In genomic region chrX:119647552-119648420, GRCh38 we compare ENCODE assay signal across 8 cellular contexts. TPM values are rescaled to one million over a fixed set of nuclear protein-coding genes. Genes with fewer than 3 reads are reported as not detected.
A peak's percentile ranks its signal among the peaks of the same experiment; 100 is the strongest.
DNase-seq lines count a peak whose midpoint lies in the region; ATAC-seq and TF ChIP-seq lines count a peak whose summit lies in the region.

No MANE protein-coding gene starts in this region.

- no peak overlapping the region for H3K4me3 Mint-ChIP-seq in GM23338
- H3K4me3 Mint-ChIP-seq in osteocyte (ENCODE audit: unreplicated experiment): no peak overlapping the region

- no peak overlapping the region for H3K4me3 ChIP-seq in PC-9
- H3K4me3 ChIP-seq in GM23338: no peak overlapping the region

- H3K27ac Mint-ChIP-seq in GM23338 (no peak overlapping the region), osteocyte (ENCODE audit: unreplicated experiment) (no peak overlapping the region)

- H3K4me1 Mint-ChIP-seq in GM23338 (no peaks in the 10 kb centered on the region), osteocyte (ENCODE audit: unreplicated experiment) (no peaks in the 10 kb centered on the region)

- H3K4me2 ChIP-seq in PC-9 (no peak overlapping the region), GM23338 (no peak overlapping the region)

- H3K36me3 Mint-ChIP-seq in GM23338 (ENCODE audit: low read depth): peaks cover 11% of the 10 kb centered on the region; the same call in 2 of the 3 replicates
- H3K36me3 Mint-ChIP-seq in osteocyte (ENCODE audit: unreplicated experiment): peaks cover 17% of the 10 kb centered on the region

- H3K4me1 ChIP-seq in PC-9 (replicated peaks; ENCODE audit: insufficient read depth) (no peaks in the 10 kb centered on the region), GM23338 (ENCODE audit: insufficient read depth) (no peaks in the 10 kb centered on the region)

- H3K27ac ChIP-seq in PC-9 (no peak overlapping the region), GM23338 (ENCODE audit: low read depth) (no peak overlapping the region)

- POLR2A ChIA-PET in PC-9 (lab: Charles Lee; ENCODE audit: unreplicated experiment): interaction anchor here (0.6 kb wide), 1 partner anchor 145 kb away, joined by 13 read pairs; no protein-coding TSS in a partner anchor

- H3K9me3 Mint-ChIP-seq in GM23338 (no peaks in the 10 kb centered on the region), osteocyte (ENCODE audit: unreplicated experiment) (peaks cover 9% of the 10 kb centered on the region)

- H2AFZ ChIP-seq in PC-9 (no peak overlapping the region), GM23338 (no peak overlapping the region)

- H3K27me3 ChIP-seq in PC-9 (ENCODE audit: insufficient read depth, low read depth): no peaks in the 10 kb centered on the region
- H3K27me3 ChIP-seq in GM23338 (ENCODE audit: insufficient read depth): no peaks in the 10 kb centered on the region

- H4K20me1 ChIP-seq in PC-9 (ENCODE audit: insufficient read depth) (no peaks in the 10 kb centered on the region), GM23338 (replicated peaks; ENCODE audit: insufficient read depth) (no peaks in the 10 kb centered on the region)

- no TSS peak for BruUV-seq in PC-9 (replicated peaks; lab: Mats Ljungman, UMichigan)

- intact Hi-C loops in PC-9 (cut with micrococcal nuclease; ENCODE audit: unreplicated experiment): no loop called here

- CTCF ChIA-PET in PC-9 (lab: Charles Lee): no interaction called here

- H3K79me2 ChIP-seq in PC-9 (ENCODE audit: low read depth): no peaks in the 10 kb centered on the region
- H3K79me2 ChIP-seq in GM23338 (replicated peaks; ENCODE audit: insufficient read depth): no peaks in the 10 kb centered on the region

- no peak for TF ChIP-seq CTCF in PC-9 (conservative IDR thresholded peaks at IDR 0.05)
- TF ChIP-seq CTCF in GM23338 (conservative IDR thresholded peaks at IDR 0.05; ENCODE audit: low read depth in 2 of 2): no peak
- no peak for TF ChIP-seq CTCF in osteocyte (IDR thresholded peaks at IDR 0.05)

- ATAC-seq in GM19023 (IDR thresholded peaks at IDR 0.05; ENCODE audit: unreplicated experiment): peak; percentile 95
- peak; percentile 88 for ATAC-seq in HG03060 (IDR thresholded peaks at IDR 0.05; ENCODE audit: low read depth, unreplicated experiment)
- ATAC-seq in GM23338: no peak

- peak; percentile 18 to 47 (median 34) for DNase-seq in activated CD8-positive, alpha-beta memory T cell treated with anti-CD3 and anti-CD28 coated beads for 48 hours (ENCODE audit: low read depth in 2 of 3, low spot score in 2 of 3)
- peak; percentile 64 for DNase-seq in stimulated activated CD4-positive, alpha-beta T cell treated with anti-CD3 and anti-CD28 coated beads, Interleukin-2, amount 100 ng/mL, for 24 hours
- DNase-seq in PC-9: no peak
- no peak for DNase-seq in ureter (ENCODE audit: low spot score)
- no peak for DNase-seq in GM23338 (ENCODE audit: low spot score)
- no peak for DNase-seq in osteocyte (ENCODE audit: extremely low spot score, unreplicated experiment)

- H3K27me3 Mint-ChIP-seq in GM23338 (ENCODE audit: insufficient read depth, low read depth, poor library complexity) (peaks cover 4% of the 10 kb centered on the region), osteocyte (ENCODE audit: unreplicated experiment) (no peaks in the 10 kb centered on the region)

- H3F3A ChIP-seq in PC-9 (ENCODE audit: insufficient read depth, low read depth) (no peaks in the 10 kb centered on the region), GM23338 (replicated peaks; ENCODE audit: low read depth) (no peaks in the 10 kb centered on the region)

- H3K9me3 ChIP-seq in PC-9 (ENCODE audit: insufficient read depth, low read depth): no peaks in the 10 kb centered on the region

- H3K36me3 ChIP-seq in PC-9 (ENCODE audit: low read depth): no peaks in the 10 kb centered on the region
- H3K36me3 ChIP-seq in GM23338 (ENCODE audit: insufficient read depth): no peaks in the 10 kb centered on the region

- H3K9me2 ChIP-seq in PC-9 (ENCODE audit: insufficient read depth): no peaks in the 10 kb centered on the region
- H3K9me2 ChIP-seq in GM23338 (ENCODE audit: insufficient read depth): no peaks in the 10 kb centered on the region

TF ChIP-seq in GM23338, 12 proteins besides CTCF, POLR2A, EP300 and RAD21:
- TF ChIP-seq POLR2AphosphoS5 (IDR thresholded peaks at IDR 0.05; ENCODE audit: low read depth) (no peak), ZNF331 (CRISPR knock-in tag; IDR thresholded peaks at IDR 0.05; ENCODE audit: low read depth) (no peak), NANOG (IDR thresholded peaks at IDR 0.05; ENCODE audit: borderline replicate concordance) (no peak), EZH2 (IDR thresholded peaks at IDR 0.05; ENCODE audit: low read depth, unreplicated experiment) (no peak), CREB1 (CRISPR knock-in tag; IDR thresholded peaks at IDR 0.05; ENCODE audit: low read depth) (no peak)

RNA-seq across cellular contexts. Expression of gene NKRF, which starts 41.6 kb away (rescaled TPM):
- total RNA-seq in PC-9 (2021): 25.7 TPM in 2 replicates
- total RNA-seq in ureter: 12.2 TPM
- 10.9 and 11.6 TPM in 2 replicates for total RNA-seq in GM23338 (2014; rRNA removed; shearing (Covaris generic))
- 6.3 and 6.8 TPM in 2 replicates for polyA plus RNA-seq in GM23338 (2016; fragmentation: Nextera tagmentation; extraction: Ambion mirVana)
- total RNA-seq in osteocyte: 10.3 and 10.6 TPM in 2 replicates

RNA-seq across cellular contexts. Expression of gene SEPTIN6, which starts 45.2 kb away (rescaled TPM):
- total RNA-seq in PC-9 (2021): 32.8 and 43.7 TPM in 2 replicates
- total RNA-seq in ureter: 19.0 TPM
- 43.3 and 43.6 TPM in 2 replicates for total RNA-seq in GM23338 (2014; rRNA removed; shearing (Covaris generic))
- 36.9 and 37.0 TPM in 2 replicates for polyA plus RNA-seq in GM23338 (2016; fragmentation: Nextera tagmentation; extraction: Ambion mirVana)
- total RNA-seq in osteocyte: 53.8 and 56.2 TPM in 2 replicates

Comparison
In these comparisons a context has a peak if more than half of its experiments do, and no peak if none do; other contexts are left out.
1. DNase-seq: peak in activated CD8-positive, alpha-beta memory T cell treated with anti-CD3 and anti-CD28 coated beads for 48 hours (3 of 3) and stimulated activated CD4-positive, alpha-beta T cell treated with anti-CD3 and anti-CD28 coated beads, Interleukin-2, amount 100 ng/mL, for 24 hours (2 of 2); none in PC-9 (0 of 2), ureter (single experiment), GM23338 (single experiment) and osteocyte (single experiment).